22 cellular contexts compared by ENCODE assay signal in the genomic region with DNA sequence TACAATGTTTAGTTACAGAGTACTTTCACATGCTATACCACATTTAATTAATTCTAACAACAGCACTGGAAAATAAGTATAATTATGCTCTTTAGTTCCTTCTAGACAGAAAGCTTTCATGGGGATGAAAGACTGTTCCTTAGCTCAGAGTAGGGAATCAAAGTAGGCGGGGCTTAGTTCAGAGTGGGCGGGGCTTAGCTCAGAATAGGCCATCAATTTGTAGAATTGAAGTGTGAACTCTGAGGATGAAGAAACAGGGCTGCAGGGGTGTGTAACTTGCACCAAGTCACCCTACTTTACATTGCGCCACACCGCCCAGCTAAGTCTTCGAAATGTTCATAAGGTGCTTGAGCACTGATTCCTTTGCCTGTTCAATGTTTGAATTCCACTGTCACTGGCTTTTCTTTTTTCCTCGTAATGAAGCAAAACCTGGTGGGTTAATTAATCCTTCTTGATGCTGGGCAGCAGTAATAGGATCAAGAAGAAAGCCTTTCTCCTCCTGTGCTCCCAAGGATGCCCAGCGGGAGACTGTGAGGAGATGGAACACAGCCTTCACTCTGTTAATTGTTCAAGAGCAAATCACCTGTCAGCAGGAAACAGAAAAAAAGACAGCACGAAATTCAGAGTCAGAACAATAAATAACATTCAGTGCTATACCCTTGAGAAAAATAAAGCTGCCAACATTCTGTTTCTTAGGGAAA.
"Had no signal": no experiment of that assay in that cellular context is flagged by ENCODE, and none has a peak within 500 bp of the region (broad histone marks: within the 10 kb centered on the region; RNA-seq: fewer than 3 reads in every experiment).

No MANE protein-coding gene starts in this region.

- H3K27ac Mint-ChIP-seq: activated B cell treated with CpG ODN at 0.5 μM for 24 hours; activated naive CD4-positive, alpha-beta T cell treated with anti-CD3 and anti-CD28 coated beads for 36 hours; activated naive CD8-positive, alpha-beta T cell treated with anti-CD3 and anti-CD28 coated beads for 36 hours; nephron had no signal

- ATAC-seq: gastrocnemius medialis, left cardiac atrium, left ventricle myocardium superior, right cardiac atrium had no signal

- H3K4me3 ChIP-seq: adrenal gland, coronary artery, dorsolateral prefrontal cortex, gastrocnemius medialis, testis, transverse colon had no signal

- H3K36me3 ChIP-seq: adrenal gland, brain microvascular endothelial cell, gastrocnemius medialis, transverse colon had no signal

- H3K4me1 Mint-ChIP-seq: activated B cell treated with CpG ODN at 0.5 μM for 24 hours; activated naive CD8-positive, alpha-beta T cell treated with anti-CD3 and anti-CD28 coated beads for 36 hours; nephron had no signal

- DNase-seq: activated B cell treated with CpG ODN at 0.5 μM for 24 hours; activated effector memory CD4-positive, alpha-beta T cell treated with Interleukin-2 at 50 U/mL for 16 hours; activated naive CD4-positive, alpha-beta T cell treated with anti-CD3 and anti-CD28 coated beads for 36 hours; activated naive CD8-positive, alpha-beta T cell treated with anti-CD3 and anti-CD28 coated beads for 36 hours; activated T-cell treated with anti-CD3 and anti-CD28 coated beads for 4 hours; adrenal gland; aorta; brain microvascular endothelial cell; dorsolateral prefrontal cortex; effector memory CD4-positive, alpha-beta T cell; gastrocnemius medialis; glutamatergic neuron; left cardiac atrium; left ventricle myocardium superior; right cardiac atrium; stimulated activated CD4-positive, alpha-beta T cell treated with anti-CD3 and anti-CD28 coated beads, Interleukin-15, amount 100 ng/mL, for 24 hours; stimulated activated naive CD4-positive, alpha-beta T cell treated with Interleukin-2 at 50 U/mL for 16 hours; T-helper 2 cell; testis; transverse colon had no signal

- H3K36me3 Mint-ChIP-seq: activated naive CD8-positive, alpha-beta T cell treated with anti-CD3 and anti-CD28 coated beads for 36 hours had no signal

- H3K27ac ChIP-seq: adrenal gland, brain microvascular endothelial cell, coronary artery, dorsolateral prefrontal cortex, gastrocnemius medialis, testis, transverse colon had no signal

- H3K4me3 Mint-ChIP-seq: activated B cell treated with CpG ODN at 0.5 μM for 24 hours; activated naive CD4-positive, alpha-beta T cell treated with anti-CD3 and anti-CD28 coated beads for 36 hours; activated naive CD8-positive, alpha-beta T cell treated with anti-CD3 and anti-CD28 coated beads for 36 hours; nephron had no signal

- H3K27me3 ChIP-seq: adrenal gland, brain microvascular endothelial cell, gastrocnemius medialis, testis, transverse colon had no signal

- H3K9me3 Mint-ChIP-seq: activated naive CD4-positive, alpha-beta T cell treated with anti-CD3 and anti-CD28 coated beads for 36 hours had no signal

- H3K9me3 ChIP-seq: adrenal gland, gastrocnemius medialis, testis, transverse colon had no signal

- H3K4me1 ChIP-seq: adrenal gland, gastrocnemius medialis, testis, transverse colon had no signal
